13 cellular contexts compared by ENCODE assay signal in genomic region chr14:48937796-48938195, GRCh38.
A peak's percentile ranks its signal among the peaks of the same experiment; 100 is the strongest.
DNase-seq lines count a peak whose midpoint lies in the region; ATAC-seq, FAIRE-seq and TF ChIP-seq lines count a peak whose summit lies in the region.
"Had no signal": no experiment of that assay in that cellular context is flagged by ENCODE, and none has a peak within 500 bp of the region (broad histone marks: within the 10 kb centered on the region; RNA-seq: fewer than 3 reads in every experiment).

No MANE protein-coding gene starts in this region.

- DNase-seq in H54 (ENCODE audit: insufficient read length, low spot score) (peak; percentile 1), SK-N-DZ (ENCODE audit: low spot score) (peak; percentile 2), globus pallidus (ENCODE audit: low spot score) (peak; percentile 2), retinal pigment epithelial cell (ENCODE audit: low read depth) (peak; percentile 21), amniotic stem cell (lab: John Stamatoyannopoulos, UW) (no peak), NCI-H146 treated with DMSO at 0.1 percent for 48 hours (lab: John Stamatoyannopoulos, UW; ENCODE audit: unreplicated experiment) (no peak)
- DNase-seq: activated CD8-positive, alpha-beta memory T cell treated with anti-CD3 and anti-CD28 coated beads, Interleukin-2, amount 50 U/mL, for 48 hours; Calu3; NCI-H2171 had no signal

- peak; percentile 36 for FAIRE-seq in H54 (lab: Jason Lieb, UNC)
- FAIRE-seq: islet of Langerhans had no signal

- ATAC-seq in HG03460 (IDR thresholded peaks at IDR 0.05; ENCODE audit: unreplicated experiment), result no peak
- ATAC-seq: activated naive CD4-positive, alpha-beta T cell treated with anti-CD3 and anti-CD28 coated beads, Interleukin-2, amount 50 U/mL, for 72 hours; WTC11 had no signal

- TF ChIP-seq POLR2A in H54 (IDR thresholded peaks at IDR 0.05; ENCODE audit: low read depth, low read length), result no peak

- no peak overlapping the region for H3K4me3 ChIP-seq in retinal pigment epithelial cell (ENCODE audit: low read length)

- no peak for TF ChIP-seq CTCF in retinal pigment epithelial cell (conservative IDR thresholded peaks at IDR 0.05; ENCODE audit: low read depth, low read length)

Comparison
In these comparisons a context has a peak if more than half of its experiments do, and no peak if none do; other contexts are left out.
1. DNase-seq: peak in H54 (single experiment), SK-N-DZ (single experiment), globus pallidus (single experiment) and retinal pigment epithelial cell (single experiment); none in amniotic stem cell (single experiment) and NCI-H146 treated with DMSO at 0.1 percent for 48 hours (single experiment).